20 cellular contexts compared by ENCODE assay signal in genomic region chr18:67705748-67706147, GRCh38.
DNase-seq lines count a peak whose midpoint lies in the region; ATAC-seq and TF ChIP-seq lines count a peak whose summit lies in the region.
"Had no signal": no experiment of that assay in that cellular context is flagged by ENCODE, and none has a peak within 500 bp of the region (broad histone marks: within the 10 kb centered on the region; RNA-seq: fewer than 3 reads in every experiment).

No MANE protein-coding gene starts in this region.

- peak; percentile 89 for ATAC-seq in WTC11
- no peak for ATAC-seq in natural killer cell
- no peak for ATAC-seq in GM21576 (IDR thresholded peaks at IDR 0.05; ENCODE audit: unreplicated experiment)
- ATAC-seq: activated CD8-positive, alpha-beta T cell treated with anti-CD3 and anti-CD28 coated beads for 36 hours; body of pancreas; GM12878; K562 had no signal

- TF ChIP-seq CTCF in HFFc6 (IDR thresholded peaks at IDR 0.05) (peak; percentile 28; the same call in 1 of the 2 replicates), WTC11 (IDR thresholded peaks at IDR 0.05) (no peak), testis (IDR thresholded peaks at IDR 0.05) (peak in 1 of 3 experiments; percentile 4), natural killer cell (IDR thresholded peaks at IDR 0.05) (no peak)

- TF ChIP-seq POLR2A in testis (IDR thresholded peaks at IDR 0.05) = no peak

- peak; percentile 41 for DNase-seq in D341Med (ENCODE audit: low spot score)
- DNase-seq in HFFc6 = no peak
- no peak for DNase-seq in WTC11 (ENCODE audit: low spot score)
- DNase-seq in iris pigment epithelial cell (ENCODE audit: low read depth) = peak; percentile 10
- no peak for DNase-seq in testis
- DNase-seq in KBM-7 = no peak
- DNase-seq in natural killer cell = no peak
- DNase-seq: activated CD8-positive, alpha-beta T cell treated with anti-CD3 and anti-CD28 coated beads for 36 hours; activated effector memory CD4-positive, alpha-beta T cell treated with Interleukin-2 at 50 U/mL for 16 hours; body of pancreas; effector memory CD4-positive, alpha-beta T cell; NCI-H1436 treated with DMSO at 0.1 percent for 48 hours; NCI-H774; retina; stimulated activated CD4-positive, alpha-beta T cell treated with anti-CD3 and anti-CD28 coated beads, Interleukin-2, amount 100 ng/mL, for 24 hours; stimulated activated CD8-positive, alpha-beta memory T cell treated with anti-CD3 and anti-CD28 coated beads, Interleukin-4, amount 100 ng/mL, for 48 hours; transverse colon had no signal

- H3K9me3 Mint-ChIP-seq in HFFc6 (peaks cover 5% of the 10 kb centered on the region), WTC11 (peaks cover 5% of the 10 kb centered on the region), natural killer cell (peaks cover 15 to 27% of the 10 kb centered on the region in 2 donors)
- H3K9me3 Mint-ChIP-seq: activated CD8-positive, alpha-beta T cell treated with anti-CD3 and anti-CD28 coated beads for 36 hours had no signal

- H3K27me3 Mint-ChIP-seq in HFFc6 (ENCODE audit: insufficient read depth) (no peaks in the 10 kb centered on the region), WTC11 (ENCODE audit: low read depth) (no peaks in the 10 kb centered on the region), natural killer cell (ENCODE audit: low read depth in 2 of 2) (no peaks in the 10 kb centered on the region)
- H3K27me3 Mint-ChIP-seq: activated CD8-positive, alpha-beta T cell treated with anti-CD3 and anti-CD28 coated beads for 36 hours had no signal

- POLR2A ChIA-PET in WTC11 (lab: Charles Lee) = interaction anchor here (1.0 kb wide), 1 partner anchor 189 kb away, joined by 3 read pairs; the partner anchor contains the start of gene DSEL

- H3K4me1 Mint-ChIP-seq in HFFc6 (ENCODE audit: low read depth) (peaks cover 7% of the 10 kb centered on the region), WTC11 (peaks cover 24% of the 10 kb centered on the region), natural killer cell (no peaks in the 10 kb centered on the region)

- no peak overlapping the region for H3K4me3 ChIP-seq in testis
- H3K4me3 ChIP-seq: body of pancreas, GM12878, K562, transverse colon had no signal

- intact Hi-C loops in testis (cut with DNase I; ENCODE audit: low total_unique reads) = no loop called here
- intact Hi-C loops in natural killer cell (cut with micrococcal nuclease) = no loop called here

- no peaks in the 10 kb centered on the region for H3K36me3 ChIP-seq in testis (ENCODE audit: low read depth, missing control alignments)
- H3K36me3 ChIP-seq: transverse colon had no signal

- in situ Hi-C loops in KBM-7 (cut with MboI; ENCODE audit: low pct_unique_long_range_greater_than_20kb, low sequenced_read_pairs) = no loop called here

- H3K27ac Mint-ChIP-seq in HFFc6 (no peak overlapping the region), WTC11 (no peak overlapping the region), natural killer cell (no peak overlapping the region)
- H3K27ac Mint-ChIP-seq: activated CD8-positive, alpha-beta T cell treated with anti-CD3 and anti-CD28 coated beads for 36 hours had no signal

- H3K4me1 ChIP-seq in testis = no peaks in the 10 kb centered on the region
- H3K4me1 ChIP-seq: body of pancreas, transverse colon had no signal

- CTCF ChIA-PET in WTC11 (lab: Charles Lee) = interaction anchor here (0.5 to 1.4 kb wide), 8 partner anchors 8 to 955 kb away, joined by 3 to 22 read pairs (median 3); partner anchors contain the start of gene DSEL

- no peak overlapping the region for H3K27ac ChIP-seq in testis
- H3K27ac ChIP-seq: body of pancreas, transverse colon had no signal

- 78 to 93% methylated on average over 2 of the region's 2 CpGs for WGBS in testis, 2 donors

- no peak overlapping the region for H3K4me3 Mint-ChIP-seq in HFFc6
- no peak overlapping the region for H3K4me3 Mint-ChIP-seq in WTC11
- no peak overlapping the region for H3K4me3 Mint-ChIP-seq in natural killer cell
- H3K4me3 Mint-ChIP-seq: activated CD8-positive, alpha-beta T cell treated with anti-CD3 and anti-CD28 coated beads for 36 hours had no signal

- H3K36me3 Mint-ChIP-seq in HFFc6 (ENCODE audit: low read depth) = peaks cover 4% of the 10 kb centered on the region
- 0 out of 2 replicates have a peak, but pooled peaks cover 1% of the 10 kb centered on the region for H3K36me3 Mint-ChIP-seq in WTC11
- peaks cover 4% of the 10 kb centered on the region for H3K36me3 Mint-ChIP-seq in natural killer cell

- no peaks in the 10 kb centered on the region for H3K9me3 ChIP-seq in testis
- H3K9me3 ChIP-seq: body of pancreas, transverse colon had no signal

- no peaks in the 10 kb centered on the region for H3K27me3 ChIP-seq in testis
- H3K27me3 ChIP-seq: body of pancreas, transverse colon had no signal

TF ChIP-seq in WTC11, 78 proteins besides CTCF, POLR2A, EP300 and RAD21 (continues in another document):
- TF ChIP-seq PREB (CRISPR knock-in tag; IDR thresholded peaks at IDR 0.05; ENCODE audit: borderline replicate concordance) (no peak), FOXK1 (CRISPR knock-in tag; IDR thresholded peaks at IDR 0.05) (no peak), ZNF263 (CRISPR knock-in tag; IDR thresholded peaks at IDR 0.05; ENCODE audit: low read depth) (no peak), OVOL2 (CRISPR knock-in tag; IDR thresholded peaks at IDR 0.05; ENCODE audit: borderline replicate concordance) (no peak), E2F1 (CRISPR knock-in tag; IDR thresholded peaks at IDR 0.05) (no peak), MXD4 (CRISPR knock-in tag; IDR thresholded peaks at IDR 0.05; ENCODE audit: borderline replicate concordance) (no peak), TP53 (CRISPR knock-in tag; IDR thresholded peaks at IDR 0.05) (no peak), MLX (CRISPR knock-in tag; IDR thresholded peaks at IDR 0.05) (no peak), PRDM15 (CRISPR knock-in tag; IDR thresholded peaks at IDR 0.05) (no peak), TEAD1 (CRISPR knock-in tag; IDR thresholded peaks at IDR 0.05) (no peak)
- TF ChIP-seq, protein P1, sequence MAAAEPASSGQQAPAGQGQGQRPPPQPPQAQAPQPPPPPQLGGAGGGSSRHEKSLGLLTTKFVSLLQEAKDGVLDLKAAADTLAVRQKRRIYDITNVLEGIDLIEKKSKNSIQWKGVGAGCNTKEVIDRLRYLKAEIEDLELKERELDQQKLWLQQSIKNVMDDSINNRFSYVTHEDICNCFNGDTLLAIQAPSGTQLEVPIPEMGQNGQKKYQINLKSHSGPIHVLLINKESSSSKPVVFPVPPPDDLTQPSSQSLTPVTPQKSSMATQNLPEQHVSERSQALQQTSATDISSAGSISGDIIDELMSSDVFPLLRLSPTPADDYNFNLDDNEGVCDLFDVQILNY (CRISPR knock-in tag; IDR thresholded peaks at IDR 0.05) = no peak

Comparison
In these comparisons a context has a peak if more than half of its experiments do, and no peak if none do; other contexts are left out.
1. DNase-seq: peak in D341Med (single experiment) and iris pigment epithelial cell (single experiment); none in HFFc6 (single experiment), WTC11 (single experiment), testis (single experiment), KBM-7 (single experiment) and natural killer cell (single experiment).